ENCODE assay signal across 8 cellular contexts in the genomic region with DNA sequence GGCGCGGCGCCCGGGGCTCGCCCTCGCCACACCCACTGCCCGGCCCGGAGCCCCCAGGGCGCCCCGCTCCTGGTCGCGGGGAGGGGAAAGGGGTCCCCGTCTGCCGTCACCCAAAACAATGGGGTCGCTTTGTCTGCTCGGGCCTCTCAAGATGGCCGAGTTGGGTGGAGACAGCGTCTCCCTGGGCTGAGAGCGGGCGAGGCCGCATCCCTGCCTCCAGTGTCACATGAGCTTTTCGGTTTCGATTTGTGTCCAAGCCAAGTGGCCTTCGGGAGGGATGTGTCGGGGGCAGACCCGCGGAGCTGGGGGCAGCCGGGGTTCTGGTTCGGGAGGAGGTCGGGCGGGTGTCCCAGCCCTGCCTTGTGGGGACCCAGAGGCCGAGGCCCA. TPM values are rescaled to one million over a fixed set of nuclear protein-coding genes. Genes with fewer than 3 reads are reported as not detected.
DNase-seq lines count a peak whose midpoint lies in the region; ATAC-seq and TF ChIP-seq lines count a peak whose summit lies in the region.

No MANE protein-coding gene starts in this region.

- no peaks in the 10 kb centered on the region for H3K27me3 Mint-ChIP-seq in activated CD4-positive, alpha-beta T cell treated with anti-CD3 and anti-CD28 coated beads for 36 hours

- intact Hi-C loops in activated CD4-positive, alpha-beta T cell treated with anti-CD3 and anti-CD28 coated beads for 36 hours (cut with DNase I, micrococcal nuclease), result loop anchor here in 1 of 2 experiments (2.0 to 10.0 kb wide), 4 partner anchors 56 to 550 kb away; a partner anchor contains a TSS
- intact Hi-C loops in left colon (cut with DNase I, micrococcal nuclease), result no loop called here

- H3K4me1 Mint-ChIP-seq in activated CD4-positive, alpha-beta T cell treated with anti-CD3 and anti-CD28 coated beads for 36 hours, result peaks cover 42% of the 10 kb centered on the region

- H3K27ac Mint-ChIP-seq in activated CD4-positive, alpha-beta T cell treated with anti-CD3 and anti-CD28 coated beads for 36 hours, result peak overlapping the region; percentile 84

- TF ChIP-seq CTCF in choroid plexus epithelial cell (conservative IDR thresholded peaks at IDR 0.05; ENCODE audit: low read depth, low read length), result no peak

- H3K36me3 Mint-ChIP-seq in activated CD4-positive, alpha-beta T cell treated with anti-CD3 and anti-CD28 coated beads for 36 hours (ENCODE audit: low read depth), result peaks cover 18% of the 10 kb centered on the region

- DNase-seq in DMS153 treated with DMSO at 0.1 percent for 48 hours (lab: John Stamatoyannopoulos, UW; ENCODE audit: unreplicated experiment) (peak; percentile 0), DMS153 (lab: John Stamatoyannopoulos, UW) (no peak), NCI-H1105 (lab: John Stamatoyannopoulos, UW) (peak; percentile 49), choroid plexus epithelial cell (ENCODE audit: low read depth) (peak; percentile 66), left colon (peak; percentile 80 to 81)
- peak; percentile 77 for DNase-seq in activated CD4-positive, alpha-beta T cell treated with anti-CD3 and anti-CD28 coated beads for 36 hours
- peak; percentile 46 for DNase-seq in stimulated activated CD4-positive, alpha-beta T cell treated with anti-CD3 and anti-CD28 coated beads, Interleukin-4, amount 100 ng/mL, for 1 hour

- H3K4me3 ChIP-seq in choroid plexus epithelial cell (ENCODE audit: low read depth, low read length), result peak overlapping the region; percentile 98

- POLR2A ChIA-PET in activated CD4-positive, alpha-beta T cell treated with anti-CD3 and anti-CD28 coated beads for 36 hours (lab: Charles Lee), result interaction anchor here (0.7 to 1.0 kb wide), 2 partner anchors 85 to 116 kb away, joined by 3 to 4 read pairs; no protein-coding TSS in a partner anchor

- CTCF ChIA-PET in activated CD4-positive, alpha-beta T cell treated with anti-CD3 and anti-CD28 coated beads for 36 hours (lab: Charles Lee), result interaction anchor here (0.5 to 2.0 kb wide), 3 partner anchors 12 to 20 kb away, joined by 4 to 8 read pairs (median 5); no protein-coding TSS in a partner anchor

- H3K4me3 Mint-ChIP-seq in activated CD4-positive, alpha-beta T cell treated with anti-CD3 and anti-CD28 coated beads for 36 hours, result peak overlapping the region; percentile 89

- no peaks in the 10 kb centered on the region for H3K9me3 Mint-ChIP-seq in activated CD4-positive, alpha-beta T cell treated with anti-CD3 and anti-CD28 coated beads for 36 hours (ENCODE audit: low read depth)

- ATAC-seq in HG02623 (IDR thresholded peaks at IDR 0.05; ENCODE audit: unreplicated experiment) (peak; percentile 27), left colon (peak; percentile 71)
- ATAC-seq in activated CD4-positive, alpha-beta T cell treated with anti-CD3 and anti-CD28 coated beads for 36 hours, result peak; percentile 52

RNA-seq across cellular contexts. Expression of a gene that starts 0.8 kb away (rescaled TPM):
- total RNA-seq in activated CD4-positive, alpha-beta T cell treated with anti-CD3 and anti-CD28 coated beads for 36 hours, result 100 to 1,000 TPM; 283 to 293 TPM
- total RNA-seq in left colon, result 100 to 1,000 TPM; 370 to 424 TPM
